ENCODE assay signal across 1 cellular context in genomic region chr14:100537701-100538565, GRCh38.
TF ChIP-seq lines count a peak whose summit lies in the region.

No MANE protein-coding gene starts in this region.

TF ChIP-seq in HepG2, 621 proteins besides CTCF, POLR2A, EP300 and RAD21 (continued from another document):
- TF ChIP-seq AKNA (CRISPR knock-in tag; IDR thresholded peaks at IDR 0.05; ENCODE audit: borderline replicate concordance) (no peak), ZNF562 (CRISPR knock-in tag; IDR thresholded peaks at IDR 0.05; ENCODE audit: borderline replicate concordance) (no peak), ZBTB33 (CRISPR knock-in tag; IDR thresholded peaks at IDR 0.05) (peak; percentile 62), ZIK1 (CRISPR knock-in tag; IDR thresholded peaks at IDR 0.05; ENCODE audit: borderline replicate concordance, low read depth) (no peak), ZNF687 (CRISPR knock-in tag; IDR thresholded peaks at IDR 0.05) (peak; percentile 11; the same call in 1 of the 2 replicates), PRPF4 (IDR thresholded peaks at IDR 0.05; ENCODE audit: low read depth, low read length, poor library complexity, severe bottlenecking) (no peak), ZNF142 (CRISPR knock-in tag; IDR thresholded peaks at IDR 0.05) (no peak)
